8 cellular contexts compared by ENCODE assay signal in genomic region chr12:57461904-57462306, GRCh38. TPM values are rescaled to one million over a fixed set of nuclear protein-coding genes. Genes with fewer than 3 reads are reported as not detected.
A peak's percentile ranks its signal among the peaks of the same experiment; 100 is the strongest.
DNase-seq lines count a peak whose midpoint lies in the region; ATAC-seq and TF ChIP-seq lines count a peak whose summit lies in the region.

No MANE protein-coding gene starts in this region.

- TF ChIP-seq CTCF in CD4-positive, alpha-beta T cell (IDR thresholded peaks at IDR 0.05), result no peak
- TF ChIP-seq CTCF in Loucy (conservative IDR thresholded peaks at IDR 0.05; ENCODE audit: low read length), result no peak

- no peak overlapping the region for H3K27ac ChIP-seq in CD4-positive, alpha-beta T cell (ENCODE audit: low read depth, low read length)
- no peak overlapping the region for H3K27ac ChIP-seq in naive thymus-derived CD4-positive, alpha-beta T cell (ENCODE audit: low read depth, low read length)

- H3K4me3 Mint-ChIP-seq in CD4-positive, alpha-beta T cell, result peak overlapping the region; percentile 94
- peak overlapping the region; percentile 85 for H3K4me3 Mint-ChIP-seq in dendritic cell treated with granulocyte-macrophage colony-stimulating factor and Interleukin-4, amounts not matched to agents 40 ng/mL and 50 ng/mL, for 4 days
- peak overlapping the region; percentile 78 to 93 (median 88) for H3K4me3 Mint-ChIP-seq in naive thymus-derived CD4-positive, alpha-beta T cell

- no peaks in the 10 kb centered on the region for H3K9me3 ChIP-seq in CD4-positive, alpha-beta T cell (ENCODE audit: control insufficient read depth, low read length)
- no peaks in the 10 kb centered on the region for H3K9me3 ChIP-seq in Loucy (ENCODE audit: insufficient read depth, low read depth, low read length)
- no peaks in the 10 kb centered on the region for H3K9me3 ChIP-seq in naive thymus-derived CD4-positive, alpha-beta T cell (ENCODE audit: control insufficient read depth in 2 of 3, low read length in 3 of 3)

- H3K27me3 Mint-ChIP-seq in CD4-positive, alpha-beta T cell, result peaks cover 26% of the 10 kb centered on the region
- H3K27me3 Mint-ChIP-seq in dendritic cell treated with granulocyte-macrophage colony-stimulating factor and Interleukin-4, amounts not matched to agents 40 ng/mL and 50 ng/mL, for 4 days, result peaks cover 37% of the 10 kb centered on the region
- peaks cover 0 to 22% (median 8%) of the 10 kb centered on the region in 5 donors for H3K27me3 Mint-ChIP-seq in naive thymus-derived CD4-positive, alpha-beta T cell

- H3K4me2 ChIP-seq in Loucy (ENCODE audit: low read depth, low read length, poor library complexity, severe bottlenecking), result peak overlapping the region; percentile 82

- CTCF ChIA-PET in CD4-positive, alpha-beta T cell (lab: Charles Lee), result interaction anchor here (0.6 to 4.6 kb wide), 7 partner anchors 10 to 84 kb away, joined by 3 to 35 read pairs (median 5); partner anchors contain the start of genes ARHGAP9 and DDIT3
- CTCF ChIA-PET in naive thymus-derived CD4-positive, alpha-beta T cell (lab: Charles Lee), result interaction anchor here (0.5 to 6.5 kb wide), 9 partner anchors 9 to 1585 kb away, joined by 3 to 101 read pairs (median 3); partner anchors contain the start of genes ARHGAP9 and AVIL

- H3K27me3 ChIP-seq in CD4-positive, alpha-beta T cell (ENCODE audit: control insufficient read depth, insufficient read depth, low read length), result peaks cover 9% of the 10 kb centered on the region
- H3K27me3 ChIP-seq in Loucy (ENCODE audit: insufficient read depth, low read length, poor library complexity, severe bottlenecking), result no peaks in the 10 kb centered on the region
- no peaks in the 10 kb centered on the region for H3K27me3 ChIP-seq in naive thymus-derived CD4-positive, alpha-beta T cell (ENCODE audit: control insufficient read depth in 2 of 2, insufficient read depth in 2 of 2, low read length in 2 of 2)

- peak overlapping the region; percentile 76 for H2AFZ ChIP-seq in Loucy (ENCODE audit: low read length)

- no peaks in the 10 kb centered on the region for H3K9me2 ChIP-seq in Loucy (replicated peaks; ENCODE audit: low read depth, low read length)

- DNase-seq in CD4-positive, alpha-beta T cell, result no peak
- peak in 4 of 9 donors; percentile 10 to 37 (median 24) for DNase-seq in naive thymus-derived CD4-positive, alpha-beta T cell
- no peak for DNase-seq in DMS79 (lab: John Stamatoyannopoulos, UW)
- DNase-seq in SKM-1 (lab: John Stamatoyannopoulos, UW; ENCODE audit: unreplicated experiment), result no peak

- POLR2A ChIA-PET in CD4-positive, alpha-beta T cell (lab: Charles Lee), result interaction anchor here (1.0 to 6.5 kb wide), 5 partner anchors 8 to 1494 kb away, joined by 4 to 93 read pairs (median 7); partner anchors contain the start of genes ARHGAP9 and DCTN2
- POLR2A ChIA-PET in naive thymus-derived CD4-positive, alpha-beta T cell (lab: Charles Lee), result interaction anchor here (1.3 to 6.9 kb wide), 5 partner anchors 10 to 62 kb away, joined by 4 to 81 read pairs (median 6); partner anchors contain the start of genes ARHGAP9 and DDIT3

- H3K79me2 ChIP-seq in Loucy (ENCODE audit: insufficient read depth, low read length), result no peaks in the 10 kb centered on the region

- H3K4me1 ChIP-seq in Loucy (ENCODE audit: insufficient read depth, low read length, poor library complexity, severe bottlenecking), result peaks cover 28% of the 10 kb centered on the region
- peaks cover 21 to 30% of the 10 kb centered on the region in 2 donors for H3K4me1 ChIP-seq in naive thymus-derived CD4-positive, alpha-beta T cell (ENCODE audit: control insufficient read depth in 2 of 2, insufficient read depth in 2 of 2, low read length in 2 of 2)

- no peaks in the 10 kb centered on the region for H3K9me3 Mint-ChIP-seq in CD4-positive, alpha-beta T cell
- no peaks in the 10 kb centered on the region for H3K9me3 Mint-ChIP-seq in dendritic cell treated with granulocyte-macrophage colony-stimulating factor and Interleukin-4, amounts not matched to agents 40 ng/mL and 50 ng/mL, for 4 days
- peaks cover 0 to 2% (median 0%) of the 10 kb centered on the region in 11 donors for H3K9me3 Mint-ChIP-seq in naive thymus-derived CD4-positive, alpha-beta T cell

- H3K9ac ChIP-seq in Loucy (ENCODE audit: low read depth, low read length, poor library complexity, severe bottlenecking), result peak overlapping the region; percentile 90

- intact Hi-C loops in CD4-positive, alpha-beta T cell (cut with DNase I, micrococcal nuclease), result loop anchor here (1.0 to 2.0 kb wide), 2 partner anchors 15 to 249 kb away; no protein-coding TSS in a partner anchor
- intact Hi-C loops in dendritic cell treated with granulocyte-macrophage colony-stimulating factor and Interleukin-4, amounts not matched to agents 40 ng/mL and 50 ng/mL, for 4 days (cut with micrococcal nuclease), result no loop called here
- intact Hi-C loops in naive thymus-derived CD4-positive, alpha-beta T cell (cut with micrococcal nuclease), result loop anchor here (1.0 to 2.0 kb wide), 6 partner anchors 16 to 249 kb away; partner anchors contain the start of gene NXPH4 (in 1 of the 2)

- H3K36me3 ChIP-seq in Loucy (ENCODE audit: insufficient read depth, low read length), result no peaks in the 10 kb centered on the region
- peaks cover 0 to under 1% (median 0%) of the 10 kb centered on the region in 3 experiments for H3K36me3 ChIP-seq in naive thymus-derived CD4-positive, alpha-beta T cell (ENCODE audit: control insufficient read depth in 2 of 3, insufficient read depth in 3 of 3, low read length in 3 of 3)

- no peaks in the 10 kb centered on the region for H4K20me1 ChIP-seq in Loucy (ENCODE audit: insufficient read depth, low read length, poor library complexity, severe bottlenecking)

- ATAC-seq in CD4-positive, alpha-beta T cell (ENCODE audit: poor library complexity), result no peak
- no peak for ATAC-seq in naive thymus-derived CD4-positive, alpha-beta T cell
- no peak for ATAC-seq in GM19395 (IDR thresholded peaks at IDR 0.05; ENCODE audit: unreplicated experiment)
- no peak for ATAC-seq in GM19324 (IDR thresholded peaks at IDR 0.05; ENCODE audit: low FRiP score, unreplicated experiment)

- no peak overlapping the region for H3K27ac Mint-ChIP-seq in CD4-positive, alpha-beta T cell
- H3K27ac Mint-ChIP-seq in dendritic cell treated with granulocyte-macrophage colony-stimulating factor and Interleukin-4, amounts not matched to agents 40 ng/mL and 50 ng/mL, for 4 days, result peak overlapping the region; percentile 74
- H3K27ac Mint-ChIP-seq in naive thymus-derived CD4-positive, alpha-beta T cell, result peak overlapping the region in 7 of 9 donors; percentile 56 to 88 (median 67)

- peaks cover 8% of the 10 kb centered on the region for H3K36me3 Mint-ChIP-seq in CD4-positive, alpha-beta T cell (ENCODE audit: low read depth)
- peaks cover under 1% of the 10 kb centered on the region for H3K36me3 Mint-ChIP-seq in dendritic cell treated with granulocyte-macrophage colony-stimulating factor and Interleukin-4, amounts not matched to agents 40 ng/mL and 50 ng/mL, for 4 days (ENCODE audit: low read depth)
- H3K36me3 Mint-ChIP-seq in naive thymus-derived CD4-positive, alpha-beta T cell, result peaks cover 0 to 2% (median 0%) of the 10 kb centered on the region in 5 donors

- peaks cover 2% of the 10 kb centered on the region; the same call in 1 of the 2 replicates for H3F3A ChIP-seq in Loucy (ENCODE audit: low read depth)

- peak overlapping the region; percentile 78 for H3K4me3 ChIP-seq in Loucy (ENCODE audit: low read length, poor library complexity, severe bottlenecking)
- H3K4me3 ChIP-seq in naive thymus-derived CD4-positive, alpha-beta T cell (ENCODE audit: low read length), result peak overlapping the region; percentile 56

- peaks cover 51% of the 10 kb centered on the region for H3K4me1 Mint-ChIP-seq in CD4-positive, alpha-beta T cell (ENCODE audit: low read depth)
- H3K4me1 Mint-ChIP-seq in dendritic cell treated with granulocyte-macrophage colony-stimulating factor and Interleukin-4, amounts not matched to agents 40 ng/mL and 50 ng/mL, for 4 days (ENCODE audit: low read depth), result peaks cover 68% of the 10 kb centered on the region
- peaks cover 32 to 51% (median 42%) of the 10 kb centered on the region in 7 donors for H3K4me1 Mint-ChIP-seq in naive thymus-derived CD4-positive, alpha-beta T cell

RNA-seq across cellular contexts. Expression of gene GLI1, which starts 2.3 kb away (rescaled TPM):
- under 1 TPM; 0.31 to 0.85 TPM for total RNA-seq in CD4-positive, alpha-beta T cell
- total RNA-seq in naive thymus-derived CD4-positive, alpha-beta T cell, result 1 to 10 TPM in 2 of 5 experiments, under 1 TPM in 3; 0.39 to 1.4 (median 0.45) TPM
- polyA plus RNA-seq in naive thymus-derived CD4-positive, alpha-beta T cell, result not detected

RNA-seq across cellular contexts. Expression of gene INHBE, which starts 6.8 kb away (rescaled TPM):
- not detected for total RNA-seq in CD4-positive, alpha-beta T cell
- under 1 TPM in 1 of 5 experiments, not detected in 4; 0.12 TPM for total RNA-seq in naive thymus-derived CD4-positive, alpha-beta T cell
- not detected for polyA plus RNA-seq in naive thymus-derived CD4-positive, alpha-beta T cell

RNA-seq across cellular contexts. Expression of gene ARHGAP9, which starts 17.8 kb away (rescaled TPM):
- 100 to 1,000 TPM; 354 to 370 TPM for total RNA-seq in CD4-positive, alpha-beta T cell
- 100 to 1,000 TPM; 201 to 366 (median 347) TPM for total RNA-seq in naive thymus-derived CD4-positive, alpha-beta T cell
- polyA plus RNA-seq in naive thymus-derived CD4-positive, alpha-beta T cell, result 100 to 1,000 TPM; 198 to 283 TPM

RNA-seq across cellular contexts. Expression of gene MARS1, which starts 26.0 kb away (rescaled TPM):
- 100 to 1,000 TPM; 203 to 204 TPM for total RNA-seq in CD4-positive, alpha-beta T cell
- 100 to 1,000 TPM; 178 to 229 (median 197) TPM for total RNA-seq in naive thymus-derived CD4-positive, alpha-beta T cell
- polyA plus RNA-seq in naive thymus-derived CD4-positive, alpha-beta T cell, result 100 to 1,000 TPM in 1 of 2 donors, 10 to 100 TPM in 1; 86.0 to 118 TPM

RNA-seq across cellular contexts. Expression of gene INHBC, which starts 27.3 kb away (rescaled TPM):
- under 1 TPM; 0.20 to 0.33 TPM for total RNA-seq in CD4-positive, alpha-beta T cell
- total RNA-seq in naive thymus-derived CD4-positive, alpha-beta T cell, result under 1 TPM in 1 of 5 experiments, not detected in 4; 0.16 TPM
- polyA plus RNA-seq in naive thymus-derived CD4-positive, alpha-beta T cell, result not detected
